Comparison of ENCODE assay signal across 14 cellular contexts in genomic region chr16:2364638-2365210, GRCh38. TPM values are rescaled to one million over a fixed set of nuclear protein-coding genes. Genes with fewer than 3 reads are reported as not detected.
DNase-seq lines count a peak whose midpoint lies in the region; ATAC-seq and TF ChIP-seq lines count a peak whose summit lies in the region.
"Had no signal": no experiment of that assay in that cellular context is flagged by ENCODE, and none has a peak within 500 bp of the region (broad histone marks: within the 10 kb centered on the region; RNA-seq: fewer than 3 reads in every experiment).

No MANE protein-coding gene starts in this region.

- H2AFZ ChIP-seq in hepatocyte: no peak overlapping the region

- no peaks in the 10 kb centered on the region for H3K79me2 ChIP-seq in hepatocyte

- no peaks in the 10 kb centered on the region for H3K36me3 ChIP-seq in hepatocyte (replicated peaks; ENCODE audit: insufficient read depth, low read depth)
- no peaks in the 10 kb centered on the region for H3K36me3 ChIP-seq in gastroesophageal sphincter

- TF ChIP-seq EP300 in gastroesophageal sphincter (IDR thresholded peaks at IDR 0.05): no peak

- H4K20me1 ChIP-seq in hepatocyte (ENCODE audit: insufficient read depth, poor library complexity, severe bottlenecking): no peaks in the 10 kb centered on the region

- no peak overlapping the region for H3K4me3 ChIP-seq in hepatocyte
- H3K4me3 ChIP-seq in gastroesophageal sphincter: no peak overlapping the region

- no peak for TF ChIP-seq POLR2A in gastroesophageal sphincter (IDR thresholded peaks at IDR 0.05)

- WGBS in hepatocyte (ENCODE audit: low lambda C conversion rate, missing lambda C conversion rate): 10% methylated on average over 2 of the region's 3 CpGs
- WGBS in gastroesophageal sphincter (ENCODE audit: low coverage in 1 of 2), 2 donors: 33 to 39% methylated on average over 2 to 3 of the region's 3 CpGs

- DNase-seq in DMS 273 treated with DMSO at 0.1 percent for 48 hours (lab: John Stamatoyannopoulos, UW) (peak; percentile 31), NCI-H2029 treated with DMSO at 0.1 percent for 48 hours (lab: John Stamatoyannopoulos, UW) (peak; percentile 35), OCI-M1 (lab: John Stamatoyannopoulos, UW) (peak; percentile 44), hepatocyte (ENCODE audit: low spot score) (peak; percentile 42), KG1 (lab: John Stamatoyannopoulos, UW) (no peak), NK-92 (lab: John Stamatoyannopoulos, UW; ENCODE audit: unreplicated experiment) (no peak)
- DNase-seq: activated CD4-positive, alpha-beta T cell treated with anti-CD3 and anti-CD28 coated beads, Interleukin-2, amount 10 ng/mL, durations not matched to agents 24 days and 14 days; activated naive CD8-positive, alpha-beta T cell treated with anti-CD3 and anti-CD28 coated beads, Interleukin-2, amount 50 U/mL, for 24 hours; activated T-cell treated with anti-CD3 and anti-CD28 coated beads for 4 hours; glutamatergic neuron; nucleus accumbens; stimulated activated naive CD4-positive, alpha-beta T cell had no signal

- H3K27ac ChIP-seq in hepatocyte (peak overlapping the region; percentile 15), gastroesophageal sphincter (no peak overlapping the region)

- H3K27me3 ChIP-seq in hepatocyte: peaks cover 13% of the 10 kb centered on the region
- peaks cover 10% of the 10 kb centered on the region for H3K27me3 ChIP-seq in gastroesophageal sphincter

- H3K9me3 ChIP-seq in hepatocyte (ENCODE audit: low read depth) (no peaks in the 10 kb centered on the region), gastroesophageal sphincter (no peaks in the 10 kb centered on the region)

- no peaks in the 10 kb centered on the region for H3K9me2 ChIP-seq in hepatocyte (replicated peaks; ENCODE audit: insufficient read depth)

- TF ChIP-seq CTCF in hepatocyte (IDR thresholded peaks at IDR 0.05; ENCODE audit: poor library complexity): no peak
- no peak for TF ChIP-seq CTCF in gastroesophageal sphincter (IDR thresholded peaks at IDR 0.05)

- ATAC-seq in GM21576 (IDR thresholded peaks at IDR 0.05; ENCODE audit: unreplicated experiment) (no peak), gastroesophageal sphincter (no peak)
- ATAC-seq: activated naive CD8-positive, alpha-beta T cell treated with anti-CD3 and anti-CD28 coated beads, Interleukin-2, amount 50 U/mL, for 24 hours had no signal

- H3K4me2 ChIP-seq in hepatocyte: no peak overlapping the region

- H3K4me1 ChIP-seq in hepatocyte (ENCODE audit: insufficient read depth) (peaks cover 12% of the 10 kb centered on the region), gastroesophageal sphincter (no peaks in the 10 kb centered on the region)

RNA-seq across cellular contexts. Expression of gene ABCA3, which starts 24.2 kb away (rescaled TPM):
- 1.5 and 1.8 TPM in 2 replicates for total RNA-seq in hepatocyte
- polyA plus RNA-seq in hepatocyte: 0.94 and 4.9 TPM in 2 replicates
- 10 to 100 TPM in 3 of 4 donors, 1 to 10 TPM in 1; 7.5 to 27.5 (median 12.3) TPM for total RNA-seq in gastroesophageal sphincter

Comparison
In these comparisons a context has a peak if more than half of its experiments do, and no peak if none do; other contexts are left out.
1. DNase-seq: peak in DMS 273 treated with DMSO at 0.1 percent for 48 hours (single experiment), NCI-H2029 treated with DMSO at 0.1 percent for 48 hours (single experiment), OCI-M1 (single experiment) and hepatocyte (single experiment); none in KG1 (single experiment) and NK-92 (single experiment).